In the genomic region with DNA sequence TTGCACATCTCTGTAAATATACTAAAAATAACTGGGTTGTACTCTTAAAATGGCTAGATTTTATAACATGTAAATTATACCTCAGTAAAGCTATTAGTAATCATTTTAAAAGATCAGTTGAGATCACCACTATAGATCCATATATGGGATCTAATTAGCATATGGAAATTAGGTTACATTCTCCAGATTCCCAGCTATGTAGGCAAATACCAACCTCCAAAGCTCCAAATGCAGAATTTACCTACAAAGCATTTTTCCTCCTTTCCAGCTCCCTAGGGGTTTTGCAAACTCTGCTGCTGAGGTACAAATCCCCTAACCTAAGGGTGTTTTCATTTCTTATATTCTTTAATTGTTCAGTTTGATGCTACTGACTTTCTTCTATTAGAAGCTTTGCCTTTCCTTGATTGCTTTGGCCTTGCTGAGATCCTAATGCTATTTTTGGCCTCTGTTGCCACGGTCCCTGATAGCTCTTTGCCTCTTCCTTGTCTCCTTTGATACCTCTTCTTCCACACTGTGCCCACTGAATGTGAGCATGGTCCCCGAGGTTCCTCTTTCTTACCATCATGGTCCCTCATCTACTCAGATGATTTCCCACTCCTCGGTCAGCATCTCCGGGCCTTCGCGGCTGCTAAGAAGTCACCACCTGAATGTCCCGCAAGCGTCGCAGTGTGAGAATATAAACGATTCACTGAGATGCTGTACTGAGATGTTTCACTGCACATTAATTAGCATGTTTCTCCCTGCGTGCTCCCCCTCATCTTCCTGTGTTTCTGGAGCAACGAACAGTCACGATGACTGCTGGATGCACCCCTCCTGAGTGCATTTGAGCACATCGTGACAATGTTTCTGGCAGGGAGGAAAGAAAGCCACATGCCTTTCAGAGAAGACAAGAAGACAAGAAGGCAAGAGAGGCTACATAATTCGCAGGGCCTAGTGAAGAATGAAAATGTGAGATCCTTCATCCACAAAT, we compare ENCODE assay signal across 1 cellular context.
TF ChIP-seq lines count a peak whose summit lies in the region.

No MANE protein-coding gene starts in this region.

TF ChIP-seq in K562, 482 proteins besides CTCF, POLR2A, EP300 and RAD21 (continued from another document and continues in another):
- TF ChIP-seq, protein P1, sequence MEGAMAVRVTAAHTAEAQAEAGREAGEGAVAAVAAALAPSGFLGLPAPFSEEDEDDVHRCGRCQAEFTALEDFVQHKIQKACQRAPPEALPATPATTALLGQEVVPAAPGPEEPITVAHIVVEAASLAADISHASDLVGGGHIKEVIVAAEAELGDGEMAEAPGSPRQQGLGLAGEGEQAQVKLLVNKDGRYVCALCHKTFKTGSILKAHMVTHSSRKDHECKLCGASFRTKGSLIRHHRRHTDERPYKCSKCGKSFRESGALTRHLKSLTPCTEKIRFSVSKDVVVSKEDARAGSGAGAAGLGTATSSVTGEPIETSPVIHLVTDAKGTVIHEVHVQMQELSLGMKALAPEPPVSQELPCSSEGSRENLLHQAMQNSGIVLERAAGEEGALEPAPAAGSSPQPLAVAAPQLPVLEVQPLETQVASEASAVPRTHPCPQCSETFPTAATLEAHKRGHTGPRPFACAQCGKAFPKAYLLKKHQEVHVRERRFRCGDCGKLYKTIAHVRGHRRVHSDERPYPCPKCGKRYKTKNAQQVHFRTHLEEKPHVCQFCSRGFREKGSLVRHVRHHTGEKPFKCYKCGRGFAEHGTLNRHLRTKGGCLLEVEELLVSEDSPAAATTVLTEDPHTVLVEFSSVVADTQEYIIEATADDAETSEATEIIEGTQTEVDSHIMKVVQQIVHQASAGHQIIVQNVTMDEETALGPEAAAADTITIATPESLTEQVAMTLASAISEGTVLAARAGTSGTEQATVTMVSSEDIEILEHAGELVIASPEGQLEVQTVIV (CRISPR knock-in tag; IDR thresholded peaks at IDR 0.05; ENCODE audit: borderline replicate concordance): no peak
- TF ChIP-seq ZNF274 (IDR thresholded peaks at IDR 0.05; ENCODE audit: borderline replicate concordance, low read depth, low read length): no peak
- TF ChIP-seq POLR2H (tag; IDR thresholded peaks at IDR 0.05; ENCODE audit: low read depth): 0 out of 2 replicates have a peak, but pooled peaks have one; percentile 35
- peak; percentile 87 for TF ChIP-seq ZBED1 (IDR thresholded peaks at IDR 0.05)
- no peak for TF ChIP-seq NR2C1 (IDR thresholded peaks at IDR 0.05)
- no peak for TF ChIP-seq NR2C1 (tag; IDR thresholded peaks at IDR 0.05)
- 0 out of 2 replicates have a peak, but pooled peaks have one; percentile 39 for TF ChIP-seq GTF2A2 (tag; IDR thresholded peaks at IDR 0.05)
- TF ChIP-seq, protein P2, sequence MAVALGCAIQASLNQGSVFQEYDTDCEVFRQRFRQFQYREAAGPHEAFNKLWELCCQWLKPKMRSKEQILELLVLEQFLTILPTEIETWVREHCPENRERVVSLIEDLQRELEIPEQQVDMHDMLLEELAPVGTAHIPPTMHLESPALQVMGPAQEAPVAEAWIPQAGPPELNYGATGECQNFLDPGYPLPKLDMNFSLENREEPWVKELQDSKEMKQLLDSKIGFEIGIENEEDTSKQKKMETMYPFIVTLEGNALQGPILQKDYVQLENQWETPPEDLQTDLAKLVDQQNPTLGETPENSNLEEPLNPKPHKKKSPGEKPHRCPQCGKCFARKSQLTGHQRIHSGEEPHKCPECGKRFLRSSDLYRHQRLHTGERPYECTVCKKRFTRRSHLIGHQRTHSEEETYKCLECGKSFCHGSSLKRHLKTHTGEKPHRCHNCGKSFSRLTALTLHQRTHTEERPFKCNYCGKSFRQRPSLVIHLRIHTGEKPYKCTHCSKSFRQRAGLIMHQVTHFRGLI (CRISPR knock-in tag; IDR thresholded peaks at IDR 0.05): no peak
- peak; percentile 95 for TF ChIP-seq PML (IDR thresholded peaks at IDR 0.05; ENCODE audit: low read length)
- TF ChIP-seq MAFK (IDR thresholded peaks at IDR 0.05; ENCODE audit: low read length): no peak
- no peak for TF ChIP-seq ZNF121 (CRISPR knock-in tag; conservative IDR thresholded peaks at IDR 0.05)
- no peak for TF ChIP-seq SNRNP70 (optimal IDR thresholded peaks at IDR 0.05; ENCODE audit: low read depth, low read length)
- TF ChIP-seq ZKSCAN8 (CRISPR knock-in tag; IDR thresholded peaks at IDR 0.05): no peak
- TF ChIP-seq CBX1 (IDR thresholded peaks at IDR 0.05; ENCODE audit: low read depth): peak; percentile 45; the same call in 1 of the 2 replicates
- TF ChIP-seq BRF1 (IDR thresholded peaks at IDR 0.05; ENCODE audit: borderline replicate concordance, extremely low read depth, insufficient read length): no peak
- no peak for TF ChIP-seq BMI1 (IDR thresholded peaks at IDR 0.05; ENCODE audit: low read length)
- TF ChIP-seq ZBTB8A (IDR thresholded peaks at IDR 0.05; ENCODE audit: partially characterized antibody): no peak
- TF ChIP-seq, protein P3, sequence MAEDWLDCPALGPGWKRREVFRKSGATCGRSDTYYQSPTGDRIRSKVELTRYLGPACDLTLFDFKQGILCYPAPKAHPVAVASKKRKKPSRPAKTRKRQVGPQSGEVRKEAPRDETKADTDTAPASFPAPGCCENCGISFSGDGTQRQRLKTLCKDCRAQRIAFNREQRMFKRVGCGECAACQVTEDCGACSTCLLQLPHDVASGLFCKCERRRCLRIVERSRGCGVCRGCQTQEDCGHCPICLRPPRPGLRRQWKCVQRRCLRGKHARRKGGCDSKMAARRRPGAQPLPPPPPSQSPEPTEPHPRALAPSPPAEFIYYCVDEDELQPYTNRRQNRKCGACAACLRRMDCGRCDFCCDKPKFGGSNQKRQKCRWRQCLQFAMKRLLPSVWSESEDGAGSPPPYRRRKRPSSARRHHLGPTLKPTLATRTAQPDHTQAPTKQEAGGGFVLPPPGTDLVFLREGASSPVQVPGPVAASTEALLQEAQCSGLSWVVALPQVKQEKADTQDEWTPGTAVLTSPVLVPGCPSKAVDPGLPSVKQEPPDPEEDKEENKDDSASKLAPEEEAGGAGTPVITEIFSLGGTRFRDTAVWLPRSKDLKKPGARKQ (CRISPR knock-in tag; IDR thresholded peaks at IDR 0.05): no peak
- TF ChIP-seq ZNF609 (CRISPR knock-in tag; IDR thresholded peaks at IDR 0.05; ENCODE audit: borderline replicate concordance): no peak
- no peak for TF ChIP-seq ZNF76 (CRISPR knock-in tag; IDR thresholded peaks at IDR 0.05; ENCODE audit: borderline replicate concordance)
- TF ChIP-seq TEAD4 (IDR thresholded peaks at IDR 0.05; ENCODE audit: low read length): peak; percentile 60; the same call in 1 of the 2 replicates
- no peak for TF ChIP-seq TEAD4 (CRISPR knock-in tag; IDR thresholded peaks at IDR 0.05; ENCODE audit: borderline replicate concordance)
- TF ChIP-seq, protein P4, sequence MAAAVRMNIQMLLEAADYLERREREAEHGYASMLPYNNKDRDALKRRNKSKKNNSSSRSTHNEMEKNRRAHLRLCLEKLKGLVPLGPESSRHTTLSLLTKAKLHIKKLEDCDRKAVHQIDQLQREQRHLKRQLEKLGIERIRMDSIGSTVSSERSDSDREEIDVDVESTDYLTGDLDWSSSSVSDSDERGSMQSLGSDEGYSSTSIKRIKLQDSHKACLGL (CRISPR knock-in tag; IDR thresholded peaks at IDR 0.05; ENCODE audit: borderline replicate concordance, poor library complexity, severe bottlenecking): no peak
- TF ChIP-seq POLR2B (IDR thresholded peaks at IDR 0.05; ENCODE audit: low read depth, partially characterized antibody): peak; percentile 25
- TF ChIP-seq EGR1 (conservative IDR thresholded peaks at IDR 0.05): no peak
- TF ChIP-seq ZNF583 (CRISPR knock-in tag; IDR thresholded peaks at IDR 0.05): no peak
- TF ChIP-seq POLR2AphosphoS5 (IDR thresholded peaks at IDR 0.05; ENCODE audit: control insufficient read depth, insufficient read depth, low read depth, low read length): peak; percentile 71
- TF ChIP-seq SMAD4 (CRISPR knock-in tag; conservative IDR thresholded peaks at IDR 0.05): no peak
- no peak for TF ChIP-seq ZNF232 (CRISPR knock-in tag; IDR thresholded peaks at IDR 0.05)
- TF ChIP-seq BCLAF1 (IDR thresholded peaks at IDR 0.05; ENCODE audit: borderline replicate concordance in 1 of 2, control insufficient read depth in 1 of 2, low read depth in 2 of 2, low read length in 1 of 2): peak in 1 of 2 experiments; percentile 63; a peak in 1 of 4 replicates
- no peak for TF ChIP-seq ZNF512 (tag; IDR thresholded peaks at IDR 0.05)
- peak; percentile 86; the same call in 1 of the 2 replicates for TF ChIP-seq PTBP1 (IDR thresholded peaks at IDR 0.05; ENCODE audit: low read depth, low read length)
- TF ChIP-seq RBM17 (IDR thresholded peaks at IDR 0.05; ENCODE audit: borderline replicate concordance, low read depth, low read length): no peak
- TF ChIP-seq SMARCE1 (IDR thresholded peaks at IDR 0.05): no peak
- no peak for TF ChIP-seq NFIC (IDR thresholded peaks at IDR 0.05)
- TF ChIP-seq LCOR (CRISPR knock-in tag; IDR thresholded peaks at IDR 0.05): no peak
- no peak for TF ChIP-seq MYC (IDR thresholded peaks at IDR 0.05; ENCODE audit: low read depth, low read length)
- no peak for TF ChIP-seq MYC (CRISPR knock-in tag; IDR thresholded peaks at IDR 0.05; ENCODE audit: borderline replicate concordance, low read depth)
- no peak for TF ChIP-seq ZNF263 (CRISPR knock-in tag; IDR thresholded peaks at IDR 0.05; ENCODE audit: borderline replicate concordance)
- TF ChIP-seq TBP (optimal IDR thresholded peaks at IDR 0.05; ENCODE audit: low read depth, low read length): peak; percentile 82
- TF ChIP-seq MCM3 (IDR thresholded peaks at IDR 0.05): no peak
- TF ChIP-seq NR4A1 (CRISPR knock-in tag; IDR thresholded peaks at IDR 0.05): no peak
- TF ChIP-seq NR4A1 (tag; IDR thresholded peaks at IDR 0.05): no peak
- TF ChIP-seq ZBTB1 (CRISPR knock-in tag; IDR thresholded peaks at IDR 0.05; ENCODE audit: borderline replicate concordance, low read depth): no peak
- no peak for TF ChIP-seq TFAM (CRISPR knock-in tag; conservative IDR thresholded peaks at IDR 0.05)
- TF ChIP-seq FOS (IDR thresholded peaks at IDR 0.05; ENCODE audit: extremely low read depth, insufficient read length): no peak
- TF ChIP-seq SUPT5H (IDR thresholded peaks at IDR 0.05): 0 out of 2 replicates have a peak, but pooled peaks have one; percentile 48
- no peak for TF ChIP-seq MTA3 (IDR thresholded peaks at IDR 0.05; ENCODE audit: borderline replicate concordance)
- TF ChIP-seq ZNF408 (CRISPR knock-in tag; IDR thresholded peaks at IDR 0.05; ENCODE audit: low read depth): no peak
